In the genomic region with DNA sequence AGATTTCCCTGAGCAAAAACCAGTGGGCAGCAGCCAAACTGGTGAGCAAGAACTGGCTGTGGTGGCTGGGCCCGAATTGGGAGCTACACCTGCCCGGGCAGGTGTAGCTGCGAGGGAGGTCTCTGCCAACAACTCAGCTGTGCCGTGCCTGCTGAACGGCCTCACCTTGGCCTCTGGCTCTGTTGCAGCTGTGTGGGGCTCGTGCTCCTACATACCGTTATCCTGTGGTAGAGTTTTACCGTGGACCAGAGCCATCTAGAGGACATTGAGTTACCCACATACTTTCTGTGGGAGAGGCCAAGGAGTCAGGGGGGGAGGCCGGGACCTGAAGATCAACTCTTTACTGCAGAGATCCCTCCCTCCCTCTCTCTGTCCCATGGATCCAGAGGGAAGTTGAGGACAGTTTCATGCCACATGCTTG, we compare ENCODE assay signal across 9 cellular contexts. TPM values are rescaled to one million over a fixed set of nuclear protein-coding genes. Genes with fewer than 3 reads are reported as not detected.
DNase-seq lines count a peak whose midpoint lies in the region; ATAC-seq, FAIRE-seq and TF ChIP-seq lines count a peak whose summit lies in the region.
"Had no signal": no experiment of that assay in that cellular context is flagged by ENCODE, and none has a peak within 500 bp of the region (broad histone marks: within the 10 kb centered on the region; RNA-seq: fewer than 3 reads in every experiment).

No MANE protein-coding gene starts in this region.

- peaks cover 26% of the 10 kb centered on the region for H3K4me1 Mint-ChIP-seq in neural progenitor cell

- no peaks in the 10 kb centered on the region for H3K27me3 ChIP-seq in GM12878 (replicated peaks in 1 of 2; ENCODE audit: control insufficient read depth in 2 of 2, insufficient read depth in 2 of 2, low read length in 1 of 2)
- no peaks in the 10 kb centered on the region for H3K27me3 ChIP-seq in neural progenitor cell

- H3K9me3 ChIP-seq in GM12878 (replicated peaks; ENCODE audit: control insufficient read depth, insufficient read depth, low read length) (no peaks in the 10 kb centered on the region), neural progenitor cell (ENCODE audit: low read depth) (no peaks in the 10 kb centered on the region)

- TF ChIP-seq CTCF in GM12878 (IDR thresholded peaks at IDR 0.05 in 2 of 3, conservative IDR thresholded peaks at IDR 0.05 in 1 of 3; ENCODE audit: control insufficient read depth in 2 of 3, extremely low read depth in 1 of 3, insufficient read depth in 1 of 3, low read depth in 3 of 3, low read length in 3 of 3) (peak; percentile 29 to 51 (median 45); a peak in 4 of 6 replicates), neural progenitor cell (IDR thresholded peaks at IDR 0.05) (peak; percentile 29)

- POLR2A ChIA-PET in GM12878 (lab: Charles Lee), result interaction anchor here (0.5 kb wide), 1 partner anchor 142 kb away, joined by 8 read pairs; no protein-coding TSS in a partner anchor

- RAD21 ChIA-PET in GM12878 (lab: Charles Lee; ENCODE audit: unreplicated experiment), result interaction anchor here (1.3 kb wide), 1 partner anchor 12 kb away, joined by 4 read pairs; no protein-coding TSS in a partner anchor

- H2AFZ ChIP-seq in GM12878 (ENCODE audit: control insufficient read depth, low read depth, low read length) (no peak overlapping the region), neural progenitor cell (replicated peaks) (no peak overlapping the region)

- SMC1A ChIA-PET in GM12878 (lab: Charles Lee; ENCODE audit: uncharacterized antibody, unreplicated experiment), result interaction anchor here (1.1 kb wide), 1 partner anchor 109 kb away, joined by 3 read pairs; no protein-coding TSS in a partner anchor

- H3F3A ChIP-seq in neural progenitor cell (ENCODE audit: low read depth), result peaks cover 12% of the 10 kb centered on the region

- no TSS peak for BruUV-seq in GM12878 (replicated peaks; lab: Mats Ljungman, UMichigan)

- H3K79me2 ChIP-seq in GM12878 (ENCODE audit: control insufficient read depth, insufficient read depth, low read length), result no peaks in the 10 kb centered on the region; the same call in 1 of the 2 replicates
- peaks cover 3% of the 10 kb centered on the region for H3K79me2 ChIP-seq in neural progenitor cell (ENCODE audit: low read depth)

- CTCF ChIA-PET in GM12878 (lab: Yijun Ruan, JAX), result interaction anchor here (0.6 to 2.6 kb wide), 10 partner anchors 8 to 1588 kb away, joined by 3 to 14 read pairs (median 4); a partner anchor contains a TSS

- H3K9ac ChIP-seq in GM12878 (ENCODE audit: control insufficient read depth, insufficient read depth, low read length), result no peak overlapping the region
- no peak overlapping the region for H3K9ac ChIP-seq in neural progenitor cell

- H3K4me1 ChIP-seq in GM12878 (ENCODE audit: control insufficient read depth, insufficient read depth, low read length) (no peaks in the 10 kb centered on the region), neural progenitor cell (peaks cover 20% of the 10 kb centered on the region)

- 32% methylated on average over 9 of the region's 9 CpGs for WGBS in GM12878 (ENCODE audit: insufficient coverage, insufficient replicate concordance, low lambda C conversion rate, missing lambda C conversion rate)

- TF ChIP-seq EP300 in GM12878 (IDR thresholded peaks at IDR 0.05; ENCODE audit: borderline replicate concordance in 1 of 2, control insufficient read depth in 1 of 2, low read depth in 2 of 2, low read length in 2 of 2), result no peak

- H3K36me3 ChIP-seq in GM12878 (ENCODE audit: control insufficient read depth in 2 of 2, insufficient read depth in 2 of 2, low read length in 1 of 2), result no peaks in the 10 kb centered on the region
- H3K36me3 ChIP-seq in neural progenitor cell, result no peaks in the 10 kb centered on the region

- in situ Hi-C loops in GM12878 (cut with MboI), result no loop called here

- H3K4me3 Mint-ChIP-seq in neural progenitor cell, result no peak overlapping the region

- peaks cover 4% of the 10 kb centered on the region for H3K9me3 Mint-ChIP-seq in neural progenitor cell

- ATAC-seq in GM12878, result peak; percentile 88

- no peaks in the 10 kb centered on the region for H3K27me3 Mint-ChIP-seq in neural progenitor cell (ENCODE audit: insufficient read depth, low read depth)

- no peak overlapping the region for H3K4me2 ChIP-seq in GM12878 (ENCODE audit: control insufficient read depth, insufficient read depth)
- no peak overlapping the region for H3K4me2 ChIP-seq in neural progenitor cell

- H3K27ac ChIP-seq in GM12878 (ENCODE audit: control insufficient read depth, insufficient read depth) (no peak overlapping the region), neural progenitor cell (no peak overlapping the region)
- H3K27ac ChIP-seq: C4-2B had no signal

- TF ChIP-seq POLR2A in GM12878 (IDR thresholded peaks at IDR 0.05; ENCODE audit: low read depth, low read length), result no peak

- H4K20me1 ChIP-seq in GM12878 (ENCODE audit: control insufficient read depth, insufficient read depth) (no peaks in the 10 kb centered on the region), neural progenitor cell (ENCODE audit: low read depth) (no peaks in the 10 kb centered on the region)

- H3K36me3 Mint-ChIP-seq in neural progenitor cell, result no peaks in the 10 kb centered on the region

- peak; percentile 52 for TF ChIP-seq RAD21 in GM12878 (IDR thresholded peaks at IDR 0.05; ENCODE audit: insufficient read depth, low read depth, low read length)

- FAIRE-seq in GM12878 (lab: Jason Lieb, UNC), result no peak

- DNase-seq in activated CD4-positive, alpha-beta T cell treated with anti-CD3 and anti-CD28 coated beads for 1 hour, result peak; percentile 12
- DNase-seq in activated CD4-positive, alpha-beta T cell treated with anti-CD3 and anti-CD28 coated beads for 48 hours, result no peak
- DNase-seq in H4 (ENCODE audit: low spot score) (peak; percentile 21), NCI-H146 treated with DMSO at 0.1 percent for 48 hours (lab: John Stamatoyannopoulos, UW; ENCODE audit: unreplicated experiment) (peak; percentile 41), GM12878 (ENCODE audit: low read depth, low spot score) (no peak), neural progenitor cell (ENCODE audit: low spot score) (no peak), GOT3 (lab: John Stamatoyannopoulos, UW) (no peak), NCI-H1436 treated with DMSO at 0.1 percent for 48 hours (lab: John Stamatoyannopoulos, UW) (no peak)

- H3K27ac Mint-ChIP-seq in neural progenitor cell, result no peak overlapping the region

- intact Hi-C loops in GM12878 (cut with micrococcal nuclease; ENCODE audit: unreplicated experiment), result no loop called here

- H3K4me3 ChIP-seq in GM12878 (no peak overlapping the region), neural progenitor cell (no peak overlapping the region)

TF ChIP-seq in GM12878, 131 proteins besides CTCF, POLR2A, EP300 and RAD21 (continues in another document):
- TF ChIP-seq EED (IDR thresholded peaks at IDR 0.05; ENCODE audit: low read depth) (no peak), NR2F1 (conservative IDR thresholded peaks at IDR 0.05) (no peak), SMARCA5 (IDR thresholded peaks at IDR 0.05) (no peak), KAT2A (conservative IDR thresholded peaks at IDR 0.05; ENCODE audit: control insufficient read depth, low read depth, low read length) (no peak), MEF2B (IDR thresholded peaks at IDR 0.05; ENCODE audit: partially characterized antibody, poor library complexity, severe bottlenecking) (no peak), NBN (IDR thresholded peaks at IDR 0.05) (no peak), EZH2 (IDR thresholded peaks at IDR 0.05; ENCODE audit: borderline replicate concordance, control insufficient read depth, low read depth, low read length) (no peak), YY1 (IDR thresholded peaks at IDR 0.05; ENCODE audit: low read depth, low read length) (no peak), DPF2 (IDR thresholded peaks at IDR 0.05) (no peak), HCFC1 (IDR thresholded peaks at IDR 0.05; ENCODE audit: low read length) (no peak), PAX5 (IDR thresholded peaks at IDR 0.05; ENCODE audit: borderline replicate concordance, low read depth, low read length) (no peak)
- TF ChIP-seq, protein P1, sequence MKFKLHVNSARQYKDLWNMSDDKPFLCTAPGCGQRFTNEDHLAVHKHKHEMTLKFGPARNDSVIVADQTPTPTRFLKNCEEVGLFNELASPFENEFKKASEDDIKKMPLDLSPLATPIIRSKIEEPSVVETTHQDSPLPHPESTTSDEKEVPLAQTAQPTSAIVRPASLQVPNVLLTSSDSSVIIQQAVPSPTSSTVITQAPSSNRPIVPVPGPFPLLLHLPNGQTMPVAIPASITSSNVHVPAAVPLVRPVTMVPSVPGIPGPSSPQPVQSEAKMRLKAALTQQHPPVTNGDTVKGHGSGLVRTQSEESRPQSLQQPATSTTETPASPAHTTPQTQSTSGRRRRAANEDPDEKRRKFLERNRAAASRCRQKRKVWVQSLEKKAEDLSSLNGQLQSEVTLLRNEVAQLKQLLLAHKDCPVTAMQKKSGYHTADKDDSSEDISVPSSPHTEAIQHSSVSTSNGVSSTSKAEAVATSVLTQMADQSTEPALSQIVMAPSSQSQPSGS (IDR thresholded peaks at IDR 0.05; ENCODE audit: low read length), result no peak
- TF ChIP-seq, protein P2, sequence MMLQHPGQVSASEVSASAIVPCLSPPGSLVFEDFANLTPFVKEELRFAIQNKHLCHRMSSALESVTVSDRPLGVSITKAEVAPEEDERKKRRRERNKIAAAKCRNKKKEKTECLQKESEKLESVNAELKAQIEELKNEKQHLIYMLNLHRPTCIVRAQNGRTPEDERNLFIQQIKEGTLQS (IDR thresholded peaks at IDR 0.05; ENCODE audit: borderline replicate concordance, extremely low read depth, low read depth, low read length), result no peak

RNA-seq across cellular contexts. Expression of a gene that starts 8.0 kb away (rescaled TPM):
- 0.10 and 0.33 TPM in 2 replicates for total RNA-seq in H4 (2014; rRNA removed; shearing (Covaris generic))
- 7.6 and 14.3 TPM in 2 replicates for total RNA-seq in GM12878 (2013; cell fraction: nucleolus; rRNA removed)
- 4.5 and 5.7 TPM in 2 replicates for total RNA-seq in GM12878 (2014; rRNA removed)
- total RNA-seq in GM12878 (2014; rRNA removed; fragmentation: Illumina TruSeq; extraction: Trizol), result 6.4 and 8.3 TPM in 2 replicates
- total RNA-seq in GM12878 (2021), result 4.7 and 8.7 TPM in 2 replicates
- polyA plus RNA-seq in GM12878 (2011; ENCODE audit: low read depth), result 7.0 TPM
- 11.4 and 14.7 TPM in 2 replicates for polyA plus RNA-seq in GM12878 (2011; rRNA removed)
- 5.6 and 6.0 TPM in 2 replicates for polyA plus RNA-seq in GM12878 (2011; cell fraction: cytosol; rRNA removed)
- 10.9 and 17.0 TPM in 2 replicates for polyA plus RNA-seq in GM12878 (2011; cell fraction: nucleus; rRNA removed)
- polyA plus RNA-seq in GM12878 (2012), result 9.9 and 10.2 TPM in 2 replicates
- polyA plus RNA-seq in GM12878 (2014; fragmentation: Illumina TruSeq; extraction: Trizol), result 8.2 and 10.7 TPM in 2 replicates
- 1 to 10 TPM; 3.8 to 5.8 TPM for polyA plus RNA-seq in GM12878 (2014; fragmentation: Nextera tagmentation; extraction: Ambion mirVana)
- polyA plus RNA-seq in GM12878 (2014; rRNA removed), result 5.0 and 9.8 TPM in 2 replicates
- polyA plus RNA-seq in GM12878 (2016; fragmentation: Nextera tagmentation; extraction: Ambion mirVana), result 1 to 10 TPM; 5.3 to 7.1 TPM
- 3.7 and 6.9 TPM in 2 replicates for polyA minus RNA-seq in GM12878 (2011; rRNA and poly(A)+ RNA removed)
- polyA minus RNA-seq in GM12878 (2011; cell fraction: cytosol; rRNA and poly(A)+ RNA removed), result 2.3 TPM in 1 of 2 replicates, not detected in the other
- 6.1 and 7.0 TPM in 2 replicates for polyA minus RNA-seq in GM12878 (2011; cell fraction: nucleus; rRNA and poly(A)+ RNA removed)
- total RNA-seq in neural progenitor cell (ENCODE audit: low replicate concordance), result 12.1 and 14.2 TPM in 2 replicates

Comparison
In these comparisons a context has a peak if more than half of its experiments do, and no peak if none do; other contexts are left out.
1. DNase-seq: peak in activated CD4-positive, alpha-beta T cell treated with anti-CD3 and anti-CD28 coated beads for 1 hour (single experiment), H4 (single experiment) and NCI-H146 treated with DMSO at 0.1 percent for 48 hours (single experiment); none in activated CD4-positive, alpha-beta T cell treated with anti-CD3 and anti-CD28 coated beads for 48 hours (single experiment), GM12878 (single experiment), neural progenitor cell (single experiment), GOT3 (single experiment) and NCI-H1436 treated with DMSO at 0.1 percent for 48 hours (single experiment).